In the genomic region with DNA sequence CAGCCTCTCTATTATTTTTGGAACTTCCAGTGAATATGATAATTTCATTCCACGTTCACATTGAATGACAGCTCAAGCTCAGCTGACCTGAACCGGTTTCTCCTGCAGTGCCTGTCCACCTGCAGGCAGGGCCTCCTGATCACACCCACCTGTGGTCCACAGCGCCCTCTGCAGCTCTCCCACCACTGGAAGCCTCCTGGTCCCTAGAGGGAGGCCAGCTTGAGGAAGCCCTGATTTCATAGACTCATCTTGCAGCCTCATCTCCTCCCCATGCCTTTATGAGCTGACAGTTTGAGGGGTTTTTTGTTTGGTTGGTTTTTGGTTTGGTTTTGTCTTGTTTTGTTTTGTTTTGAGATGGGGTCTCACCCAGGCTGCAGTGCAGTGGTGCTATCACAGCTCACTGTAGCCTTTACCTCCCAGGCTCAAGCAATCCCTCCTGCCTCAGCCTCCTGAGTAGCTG, we compare ENCODE assay signal across 8 cellular contexts. TPM values are rescaled to one million over a fixed set of nuclear protein-coding genes. Genes with fewer than 3 reads are reported as not detected.
DNase-seq lines count a peak whose midpoint lies in the region; ATAC-seq and TF ChIP-seq lines count a peak whose summit lies in the region.

No MANE protein-coding gene starts in this region.

- H3K4me3 Mint-ChIP-seq in naive B cell, result no peak overlapping the region

- peaks cover 12 to 37% (median 13%) of the 10 kb centered on the region in 3 donors for H3K4me1 Mint-ChIP-seq in naive B cell

- peaks cover 27% of the 10 kb centered on the region for H3F3A ChIP-seq in MM.1S (ENCODE audit: insufficient read depth, low read length)

- H3K79me2 ChIP-seq in MM.1S (ENCODE audit: low read length), result 0 out of 2 replicates have a peak, but pooled peaks cover 4% of the 10 kb centered on the region

- H3K36me3 ChIP-seq in MM.1S (replicated peaks; ENCODE audit: insufficient read depth, low read length), result no peaks in the 10 kb centered on the region

- H3K9ac ChIP-seq in MM.1S (ENCODE audit: low read length), result peak overlapping the region; percentile 28; the same call in 1 of the 2 replicates

- peaks cover 31% of the 10 kb centered on the region for H3K4me1 ChIP-seq in MM.1S (ENCODE audit: low read length)

- ATAC-seq in naive B cell (ENCODE audit: low read depth in 2 of 2) (peak in 1 of 2 donors; percentile 8), HG02840 (IDR thresholded peaks at IDR 0.05; ENCODE audit: low FRiP score, unreplicated experiment) (no peak), HG03097 (IDR thresholded peaks at IDR 0.05; ENCODE audit: low FRiP score, unreplicated experiment) (no peak)

- H3K9me3 Mint-ChIP-seq in naive B cell, result no peaks in the 10 kb centered on the region

- H4K20me1 ChIP-seq in MM.1S (ENCODE audit: insufficient read depth, low read length), result no peaks in the 10 kb centered on the region

- H3K9me3 ChIP-seq in MM.1S (replicated peaks; ENCODE audit: insufficient read depth, low read length), result no peaks in the 10 kb centered on the region

- no peaks in the 10 kb centered on the region for H3K36me3 Mint-ChIP-seq in naive B cell

- H3K27ac ChIP-seq in MM.1S (ENCODE audit: low read length), result peak overlapping the region; percentile 42; the same call in 1 of the 2 replicates

- DNase-seq in NCI-H524 (lab: John Stamatoyannopoulos, UW) (peak; percentile 15 to 44), NCI-H524 treated with DMSO at 0.1 percent for 48 hours (lab: John Stamatoyannopoulos, UW) (no peak), MM.1S (peak; percentile 84), T-helper 2 cell (peak in 3 of 5 experiments; percentile 19 to 77 (median 37)), dermis blood vessel endothelial cell (peak; percentile 70), naive B cell (peak; percentile 30)

- peak overlapping the region in 4 of 6 donors; percentile 11 to 87 (median 56) for H3K27ac Mint-ChIP-seq in naive B cell

- H3K9me2 ChIP-seq in MM.1S (replicated peaks; ENCODE audit: insufficient read depth, low read length), result no peaks in the 10 kb centered on the region

- no peak overlapping the region for H3K4me2 ChIP-seq in MM.1S (ENCODE audit: low read depth, low read length)

- H3K27me3 ChIP-seq in MM.1S (replicated peaks; ENCODE audit: insufficient read depth, low read length), result no peaks in the 10 kb centered on the region

- TF ChIP-seq CTCF in MM.1S (IDR thresholded peaks at IDR 0.05; ENCODE audit: low read length), result peak; percentile 94

- H3K27me3 Mint-ChIP-seq in naive B cell, result no peaks in the 10 kb centered on the region

- no peak overlapping the region for H2AFZ ChIP-seq in MM.1S (ENCODE audit: low read length)

- no peak overlapping the region for H3K4me3 ChIP-seq in MM.1S (ENCODE audit: low read length)

RNA-seq across cellular contexts. Expression of gene MALAT1, which starts 29.9 kb away (rescaled TPM):
- 2,930 and 8,332 TPM in 2 replicates for total RNA-seq in dermis blood vessel endothelial cell
- polyA plus RNA-seq in naive B cell (ENCODE audit: low read depth in 6 of 6), result 1,000 to 10,000 TPM; 1,985 to 6,450 (median 3,738) TPM

RNA-seq across cellular contexts. Expression of gene NEAT1, which starts 46.3 kb away (rescaled TPM):
- total RNA-seq in dermis blood vessel endothelial cell, result 50.4 and 189 TPM in 2 replicates
- polyA plus RNA-seq in naive B cell (ENCODE audit: low read depth in 6 of 6), result 1 to 10 TPM in 5 of 6 donors, under 1 TPM in 1; 0.88 to 4.2 (median 1.2) TPM

RNA-seq across cellular contexts. Expression of gene SCYL1, which starts 56.0 kb away (rescaled TPM):
- total RNA-seq in dermis blood vessel endothelial cell, result 67.4 and 71.3 TPM in 2 replicates
- polyA plus RNA-seq in naive B cell (ENCODE audit: low read depth in 6 of 6), result 10 to 100 TPM; 21.8 to 40.0 (median 27.2) TPM
